12 cellular contexts compared by ENCODE assay signal in the genomic region with DNA sequence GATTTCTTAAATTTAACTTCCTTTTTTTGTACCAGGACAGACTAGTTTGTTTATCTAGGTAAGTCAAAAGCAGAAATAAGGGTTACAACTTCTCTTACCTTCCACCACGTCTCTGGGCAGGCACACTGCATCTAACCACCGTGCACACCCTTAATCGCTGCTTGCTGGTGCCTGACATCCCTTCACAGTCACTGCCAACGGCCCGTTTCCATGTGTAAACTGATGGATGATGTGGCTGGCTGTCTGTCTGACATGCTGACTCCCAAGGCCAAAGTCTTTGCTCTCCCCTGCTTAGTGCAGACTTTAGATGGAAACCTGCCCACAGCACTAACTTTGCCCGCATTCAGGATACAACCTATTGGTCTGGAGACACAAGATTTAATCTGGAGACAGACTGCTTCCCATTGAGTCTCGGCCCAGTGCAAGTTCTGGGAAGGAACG. TPM values are rescaled to one million over a fixed set of nuclear protein-coding genes. Genes with fewer than 3 reads are reported as not detected.
A peak's percentile ranks its signal among the peaks of the same experiment; 100 is the strongest.
DNase-seq lines count a peak whose midpoint lies in the region; ATAC-seq, FAIRE-seq and TF ChIP-seq lines count a peak whose summit lies in the region.
"Had no signal": no experiment of that assay in that cellular context is flagged by ENCODE, and none has a peak within 500 bp of the region (broad histone marks: within the 10 kb centered on the region; RNA-seq: fewer than 3 reads in every experiment).

No MANE protein-coding gene starts in this region.

- TF ChIP-seq CTCF in liver (IDR thresholded peaks at IDR 0.05; ENCODE audit: low read depth, low read length, missing input control) (no peak), HepG2 (CRISPR knock-in tag; IDR thresholded peaks at IDR 0.05) (no peak), testis (IDR thresholded peaks at IDR 0.05) (no peak)

- CTCF ChIA-PET in HepG2 (lab: Yijun Ruan, JAX; ENCODE audit: low intra/inter-chr PET ratio, low total read pairs): no interaction called here

- no peaks in the 10 kb centered on the region for H4K20me1 ChIP-seq in HepG2 (ENCODE audit: insufficient read depth, low read length)

- H2AFZ ChIP-seq in HepG2 (ENCODE audit: low read length): no peak overlapping the region

- no peaks in the 10 kb centered on the region for H3K79me2 ChIP-seq in HepG2 (ENCODE audit: insufficient read depth, low read length)

- H3K9ac ChIP-seq in liver (ENCODE audit: low read depth in 1 of 2, low read length in 2 of 2) (no peak overlapping the region), HepG2 (ENCODE audit: insufficient read depth, low read depth, low read length) (no peak overlapping the region)

- WGBS in liver: 45% methylated on average over 8 of the region's 8 CpGs
- 0% methylated on average over 7 of the region's 8 CpGs for WGBS in HepG2 (ENCODE audit: low lambda C conversion rate)
- 75 to 86% methylated on average over 8 of the region's 8 CpGs for WGBS in testis, 2 donors

- ATAC-seq in HepG2: no peak
- ATAC-seq in HG02884 (IDR thresholded peaks at IDR 0.05; ENCODE audit: unreplicated experiment): no peak

- peaks cover 0 to 3% (median 0%) of the 10 kb centered on the region in 4 donors for H3K4me1 ChIP-seq in liver (ENCODE audit: control insufficient read depth in 4 of 4, insufficient read depth in 4 of 4, low read length in 3 of 4)
- no peaks in the 10 kb centered on the region for H3K4me1 ChIP-seq in HepG2 (ENCODE audit: insufficient read depth, low read length)
- no peaks in the 10 kb centered on the region for H3K4me1 ChIP-seq in testis
- no peaks in the 10 kb centered on the region for H3K4me1 ChIP-seq in HAP-1

- H3K36me3 ChIP-seq in liver (ENCODE audit: control insufficient read depth in 4 of 4, insufficient read depth in 3 of 4, low read depth in 1 of 4, low read length in 3 of 4) (no peaks in the 10 kb centered on the region), HepG2 (replicated peaks in 1 of 2; ENCODE audit: control insufficient read depth in 1 of 2, insufficient read depth in 2 of 2, low read length in 2 of 2) (no peaks in the 10 kb centered on the region), testis (ENCODE audit: low read depth, missing control alignments) (no peaks in the 10 kb centered on the region), HAP-1 (replicated peaks) (no peaks in the 10 kb centered on the region)

- peak overlapping the region; percentile 23 to 53 for H3K27ac ChIP-seq in liver (ENCODE audit: low read depth in 1 of 2, low read length in 2 of 2)
- H3K27ac ChIP-seq in HepG2 (ENCODE audit: extremely low read length, insufficient read depth, low read length): no peak overlapping the region
- H3K27ac ChIP-seq in cingulate gyrus (ENCODE audit: low read depth, low read length): peak overlapping the region; percentile 23
- no peak overlapping the region for H3K27ac ChIP-seq in testis

- no peak overlapping the region for H3K4me2 ChIP-seq in HepG2 (ENCODE audit: low read depth, low read length)

- FAIRE-seq in HepG2 (lab: Jason Lieb, UNC): no peak

- no peak for TF ChIP-seq EP300 in HepG2 (IDR thresholded peaks at IDR 0.05; ENCODE audit: low read depth in 2 of 2, low read length in 2 of 2)
- TF ChIP-seq EP300 in HepG2 (CRISPR knock-in tag; IDR thresholded peaks at IDR 0.05; ENCODE audit: borderline replicate concordance): no peak

- TF ChIP-seq RAD21 in liver (IDR thresholded peaks at IDR 0.05): no peak
- no peak for TF ChIP-seq RAD21 in HepG2 (CRISPR knock-in tag; IDR thresholded peaks at IDR 0.05)

- no TSS peak for BruUV-seq in HepG2 (replicated peaks; lab: Mats Ljungman, UMichigan)

- no peak for DNase-seq in HepG2 (ENCODE audit: low spot score)
- DNase-seq in midbrain (lab: John Stamatoyannopoulos, UW): peak; percentile 16
- DNase-seq in testis: no peak
- no peak for DNase-seq in putamen (ENCODE audit: low spot score)
- no peak for DNase-seq in HAP-1 (ENCODE audit: low spot score in 2 of 2)
- DNase-seq: NCI-H345; nephron progenitor cell; stimulated activated CD4-positive, alpha-beta T cell treated with anti-CD3 and anti-CD28 coated beads, Interleukin-2, amount 100 ng/mL, for 48 hours had no signal

- H3K27me3 ChIP-seq in liver (ENCODE audit: control insufficient read depth in 4 of 4, insufficient read depth in 4 of 4, low read length in 3 of 4) (no peaks in the 10 kb centered on the region), HepG2 (ENCODE audit: control insufficient read depth in 1 of 2, insufficient read depth in 2 of 2, low read length in 2 of 2) (peaks cover 0 to 19% of the 10 kb centered on the region in 2 experiments; a peak in 3 of 5 replicates), testis (no peaks in the 10 kb centered on the region), HAP-1 (ENCODE audit: low read depth) (no peaks in the 10 kb centered on the region)

- in situ Hi-C loops in HepG2 (cut with HindIII; ENCODE audit: extremely low pct_ligation_motif_present, low pct_unique_long_range_greater_than_20kb): no loop called here
- in situ Hi-C loops in HAP-1 (cut with MboI; ENCODE audit: low sequenced_read_pairs): no loop called here

- intact Hi-C loops in HepG2 (cut with micrococcal nuclease; ENCODE audit: unreplicated experiment): no loop called here
- intact Hi-C loops in testis (cut with DNase I; ENCODE audit: low total_unique reads): no loop called here

- no peaks in the 10 kb centered on the region for H3K9me3 ChIP-seq in liver (ENCODE audit: control insufficient read depth in 4 of 4, low read length in 3 of 4)
- H3K9me3 ChIP-seq in HepG2 (ENCODE audit: low read length): no peaks in the 10 kb centered on the region
- H3K9me3 ChIP-seq in testis: no peaks in the 10 kb centered on the region
- H3K9me3 ChIP-seq in HAP-1: no peaks in the 10 kb centered on the region

- H3K4me3 ChIP-seq in liver (ENCODE audit: low read depth in 1 of 3, low read length in 3 of 3) (no peak overlapping the region), HepG2 (replicated peaks in 1 of 3; ENCODE audit: insufficient read depth in 1 of 3, low read depth in 2 of 3, low read length in 3 of 3) (no peak overlapping the region), testis (no peak overlapping the region), HAP-1 (no peak overlapping the region)

- TF ChIP-seq POLR2A in HepG2 (IDR thresholded peaks at IDR 0.05; ENCODE audit: insufficient read depth in 1 of 2, low read depth in 2 of 2, low read length in 2 of 2) (no peak), testis (IDR thresholded peaks at IDR 0.05) (no peak)

- POLR2A ChIA-PET in HepG2 (lab: Yijun Ruan, JAX): no interaction called here

TF ChIP-seq in HepG2, 621 proteins besides CTCF, POLR2A, EP300 and RAD21 (continues in another document):
- no peak for TF ChIP-seq RXRA (CRISPR knock-in tag; IDR thresholded peaks at IDR 0.05)

RNA-seq across cellular contexts. Expression of a gene that starts 1.1 kb away (rescaled TPM):
- 1 to 10 TPM; 3.3 to 9.5 TPM for total RNA-seq in liver
- polyA plus RNA-seq in liver: 1 to 10 TPM; 2.5 to 5.7 TPM
- total RNA-seq in HepG2 (2016; rRNA removed; fragmentation: Illumina TruSeq; extraction: Trizol): not detected in 2 replicates
- total RNA-seq in HepG2 (2016; cell fraction: cytosol; rRNA removed; fragmentation: Illumina TruSeq; extraction: Trizol; ENCODE audit: low read depth): not detected in 2 replicates
- total RNA-seq in HepG2 (2016; cell fraction: insoluble cytoplasmic fraction; rRNA removed; fragmentation: Illumina TruSeq; extraction: Trizol): not detected in 2 replicates
- total RNA-seq in HepG2 (2016; cell fraction: membrane; rRNA removed; fragmentation: Illumina TruSeq; extraction: Trizol): not detected in 2 replicates
- total RNA-seq in HepG2 (2016; cell fraction: nucleus; rRNA removed; fragmentation: Illumina TruSeq; extraction: Trizol): not detected in 2 replicates
- polyA plus RNA-seq in HepG2 (2011; rRNA removed): not detected in 2 replicates
- not detected in 2 replicates for polyA plus RNA-seq in HepG2 (2011; cell fraction: cytosol; rRNA removed)
- polyA plus RNA-seq in HepG2 (2011; cell fraction: nucleus; rRNA removed): not detected in 2 replicates
- polyA plus RNA-seq in HepG2 (2012): not detected in 2 replicates
- not detected in 2 replicates for polyA plus RNA-seq in HepG2 (2016; cell fraction: cytosol; fragmentation: Illumina TruSeq; extraction: Trizol; ENCODE audit: low read depth)
- polyA plus RNA-seq in HepG2 (2016; cell fraction: insoluble cytoplasmic fraction; fragmentation: Illumina TruSeq; extraction: Trizol; ENCODE audit: low read depth): not detected in 2 replicates
- polyA plus RNA-seq in HepG2 (2016; cell fraction: membrane; fragmentation: Illumina TruSeq; extraction: Trizol; ENCODE audit: low read depth): not detected in 2 replicates
- polyA plus RNA-seq in HepG2 (2016; cell fraction: nucleus; fragmentation: Illumina TruSeq; extraction: Trizol; ENCODE audit: insufficient read depth, low read depth): not detected in 2 replicates
- not detected in 2 replicates for polyA minus RNA-seq in HepG2 (2011; rRNA and poly(A)+ RNA removed; ENCODE audit: low replicate concordance)
- polyA minus RNA-seq in HepG2 (2011; cell fraction: cytosol; rRNA and poly(A)+ RNA removed): not detected in 2 replicates
- polyA minus RNA-seq in HepG2 (2011; cell fraction: nucleus; rRNA and poly(A)+ RNA removed): not detected in 2 replicates
- 1 to 10 TPM; 4.5 to 5.3 TPM for total RNA-seq in testis
- 8.2 TPM for polyA plus RNA-seq in testis (ENCODE audit: insufficient read depth, low read depth, low replicate concordance)
- polyA plus RNA-seq: BJ had no signal

RNA-seq across cellular contexts. Expression of a gene that starts 53.2 kb away (rescaled TPM):
- not detected for total RNA-seq in liver
- not detected for polyA plus RNA-seq in liver
- total RNA-seq in HepG2 (2016; rRNA removed; fragmentation: Illumina TruSeq; extraction: Trizol): not detected in 2 replicates
- not detected in 2 replicates for total RNA-seq in HepG2 (2016; cell fraction: cytosol; rRNA removed; fragmentation: Illumina TruSeq; extraction: Trizol; ENCODE audit: low read depth)
- total RNA-seq in HepG2 (2016; cell fraction: insoluble cytoplasmic fraction; rRNA removed; fragmentation: Illumina TruSeq; extraction: Trizol): not detected in 2 replicates
- total RNA-seq in HepG2 (2016; cell fraction: membrane; rRNA removed; fragmentation: Illumina TruSeq; extraction: Trizol): not detected in 2 replicates
- total RNA-seq in HepG2 (2016; cell fraction: nucleus; rRNA removed; fragmentation: Illumina TruSeq; extraction: Trizol): not detected in 2 replicates
- polyA plus RNA-seq in HepG2 (2011; rRNA removed): not detected in 2 replicates
- polyA plus RNA-seq in HepG2 (2011; cell fraction: cytosol; rRNA removed): not detected in 2 replicates
- polyA plus RNA-seq in HepG2 (2011; cell fraction: nucleus; rRNA removed): not detected in 2 replicates
- polyA plus RNA-seq in HepG2 (2012): not detected in 2 replicates
- not detected in 2 replicates for polyA plus RNA-seq in HepG2 (2016; cell fraction: cytosol; fragmentation: Illumina TruSeq; extraction: Trizol; ENCODE audit: low read depth)
- not detected in 2 replicates for polyA plus RNA-seq in HepG2 (2016; cell fraction: insoluble cytoplasmic fraction; fragmentation: Illumina TruSeq; extraction: Trizol; ENCODE audit: low read depth)
- polyA plus RNA-seq in HepG2 (2016; cell fraction: membrane; fragmentation: Illumina TruSeq; extraction: Trizol; ENCODE audit: low read depth): not detected in 2 replicates
- not detected in 2 replicates for polyA plus RNA-seq in HepG2 (2016; cell fraction: nucleus; fragmentation: Illumina TruSeq; extraction: Trizol; ENCODE audit: insufficient read depth, low read depth)
- polyA minus RNA-seq in HepG2 (2011; rRNA and poly(A)+ RNA removed; ENCODE audit: low replicate concordance): not detected in 2 replicates
- not detected in 2 replicates for polyA minus RNA-seq in HepG2 (2011; cell fraction: cytosol; rRNA and poly(A)+ RNA removed)
- polyA minus RNA-seq in HepG2 (2011; cell fraction: nucleus; rRNA and poly(A)+ RNA removed): not detected in 2 replicates
- total RNA-seq in testis: 10 to 100 TPM in 1 of 2 donors, 1 to 10 TPM in 1; 1.2 to 11.7 TPM
- 10.5 TPM for polyA plus RNA-seq in testis (ENCODE audit: insufficient read depth, low read depth, low replicate concordance)
- polyA plus RNA-seq: BJ had no signal

Comparison
In these comparisons a context has a peak if more than half of its experiments do, and no peak if none do; other contexts are left out.
1. H3K27ac ChIP-seq: peak in liver (2 of 2) and cingulate gyrus (single experiment); none in HepG2 (single experiment) and testis (0 of 2).